Comparison of ENCODE assay signal across 1 cellular context in the genomic region with DNA sequence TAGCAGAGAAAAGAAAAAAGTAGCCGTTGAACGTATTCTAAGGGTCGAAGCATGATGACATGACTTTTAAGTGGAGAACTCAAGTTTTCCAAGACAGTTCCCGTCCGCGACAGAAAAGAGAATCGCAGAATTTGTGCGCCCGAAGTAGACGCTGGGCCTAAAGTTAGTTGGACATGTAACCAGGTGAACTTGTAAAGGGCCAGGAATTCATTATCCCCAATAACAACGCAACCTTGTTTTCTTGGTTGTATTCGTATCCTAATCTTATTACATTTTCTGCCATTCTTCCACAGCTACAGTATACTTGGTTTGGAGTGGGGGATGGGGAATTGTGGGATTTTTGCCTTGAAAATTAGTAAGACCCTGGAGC.
TF ChIP-seq lines count a peak whose summit lies in the region.

No MANE protein-coding gene starts in this region.

TF ChIP-seq in K562, 482 proteins besides CTCF, POLR2A, EP300 and RAD21 (continued from another document):
- no peak for TF ChIP-seq E2F1 (CRISPR knock-in tag; IDR thresholded peaks at IDR 0.05)
- TF ChIP-seq FOXO4 (CRISPR knock-in tag; IDR thresholded peaks at IDR 0.05) = no peak
- TF ChIP-seq HNRNPLL (IDR thresholded peaks at IDR 0.05; ENCODE audit: low read depth, low read length, poor library complexity, severe bottlenecking) = peak; percentile 8
- peak; percentile 18 for TF ChIP-seq TBP (optimal IDR thresholded peaks at IDR 0.05; ENCODE audit: low read depth, low read length)
- TF ChIP-seq, protein P1, sequence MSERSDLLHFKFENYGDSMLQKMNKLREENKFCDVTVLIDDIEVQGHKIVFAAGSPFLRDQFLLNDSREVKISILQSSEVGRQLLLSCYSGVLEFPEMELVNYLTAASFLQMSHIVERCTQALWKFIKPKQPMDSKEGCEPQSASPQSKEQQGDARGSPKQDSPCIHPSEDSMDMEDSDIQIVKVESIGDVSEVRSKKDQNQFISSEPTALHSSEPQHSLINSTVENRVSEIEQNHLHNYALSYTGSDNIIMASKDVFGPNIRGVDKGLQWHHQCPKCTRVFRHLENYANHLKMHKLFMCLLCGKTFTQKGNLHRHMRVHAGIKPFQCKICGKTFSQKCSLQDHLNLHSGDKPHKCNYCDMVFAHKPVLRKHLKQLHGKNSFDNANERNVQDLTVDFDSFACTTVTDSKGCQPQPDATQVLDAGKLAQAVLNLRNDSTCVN (CRISPR knock-in tag; IDR thresholded peaks at IDR 0.05) = no peak
- no peak for TF ChIP-seq HEY1 (CRISPR knock-in tag; IDR thresholded peaks at IDR 0.05; ENCODE audit: borderline replicate concordance)
- TF ChIP-seq PHF20 (IDR thresholded peaks at IDR 0.05; ENCODE audit: partially characterized antibody) = peak; percentile 32
- no peak for TF ChIP-seq ZEB2 (IDR thresholded peaks at IDR 0.05)
- no peak for TF ChIP-seq ZNF354B (CRISPR knock-in tag; IDR thresholded peaks at IDR 0.05)
- TF ChIP-seq ZNF121 (CRISPR knock-in tag; conservative IDR thresholded peaks at IDR 0.05) = no peak
- TF ChIP-seq UBTF (IDR thresholded peaks at IDR 0.05; ENCODE audit: borderline replicate concordance in 1 of 2, low read depth in 2 of 2, low read length in 2 of 2) = 0 out of 4 replicates have a peak, but pooled peaks of 1 of the 2 experiments have one; percentile 7
- TF ChIP-seq THAP12 (CRISPR knock-in tag; IDR thresholded peaks at IDR 0.05) = no peak
- no peak for TF ChIP-seq MECOM (CRISPR knock-in tag; IDR thresholded peaks at IDR 0.05)
- TF ChIP-seq ZBTB33 (CRISPR knock-in tag; IDR thresholded peaks at IDR 0.05) = no peak
- TF ChIP-seq, protein P2, sequence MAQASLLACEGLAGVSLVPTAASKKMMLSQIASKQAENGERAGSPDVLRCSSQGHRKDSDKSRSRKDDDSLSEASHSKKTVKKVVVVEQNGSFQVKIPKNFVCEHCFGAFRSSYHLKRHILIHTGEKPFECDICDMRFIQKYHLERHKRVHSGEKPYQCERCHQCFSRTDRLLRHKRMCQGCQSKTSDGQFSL (CRISPR knock-in tag; IDR thresholded peaks at IDR 0.05) = no peak
- TF ChIP-seq, protein P2 (tag; IDR thresholded peaks at IDR 0.05) = no peak
